10 cellular contexts compared by ENCODE assay signal in the genomic region with DNA sequence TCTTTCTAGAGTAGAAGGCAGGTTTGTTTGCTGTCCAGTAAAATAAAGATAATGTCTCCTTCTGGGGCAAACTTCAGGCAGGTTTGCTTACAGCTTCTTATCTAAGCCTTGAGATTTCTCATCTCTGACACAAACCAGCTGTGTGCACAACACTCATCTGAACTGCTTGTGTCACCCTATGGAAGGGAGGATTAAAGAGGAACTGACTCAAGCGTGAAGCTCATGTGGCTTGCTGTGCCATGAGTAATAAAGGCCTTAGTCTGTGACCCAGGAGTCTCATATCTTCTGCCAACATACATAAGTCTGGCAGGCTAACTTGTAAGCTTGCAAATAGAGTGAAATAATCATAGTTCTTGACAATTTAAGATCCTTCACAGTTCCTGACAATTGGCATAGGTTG. TPM values are rescaled to one million over a fixed set of nuclear protein-coding genes. Genes with fewer than 3 reads are reported as not detected.
A peak's percentile ranks its signal among the peaks of the same experiment; 100 is the strongest.
DNase-seq lines count a peak whose midpoint lies in the region; ATAC-seq and TF ChIP-seq lines count a peak whose summit lies in the region.
"Had no signal": no experiment of that assay in that cellular context is flagged by ENCODE, and none has a peak within 500 bp of the region (broad histone marks: within the 10 kb centered on the region; RNA-seq: fewer than 3 reads in every experiment).

No MANE protein-coding gene starts in this region.

- no peak for DNase-seq in activated CD4-positive, CD25-positive, alpha-beta regulatory T cell (lab: John Stamatoyannopoulos, UW)
- peak; percentile 74 for DNase-seq in astrocyte of the cerebellum (ENCODE audit: low read depth)
- peak; percentile 89 for DNase-seq in skeletal muscle cell (ENCODE audit: low read depth)
- no peak for DNase-seq in left ventricle myocardium inferior
- DNase-seq in NCI-H1092 (lab: John Stamatoyannopoulos, UW): no peak
- DNase-seq in epidermal melanocyte (ENCODE audit: insufficient read length, low spot score): no peak
- DNase-seq: NCI-H187 had no signal

- H3K9me3 ChIP-seq in left ventricle myocardium inferior (replicated peaks): no peaks in the 10 kb centered on the region
- H3K9me3 ChIP-seq: BLaER1 treated with 17β-estradiol and CSF1 and Interleukin-3, amounts not matched to agents 10 nM and 100 nM had no signal

- no peak for TF ChIP-seq CTCF in astrocyte of the cerebellum (IDR thresholded peaks at IDR 0.05; ENCODE audit: low read depth, low read length, missing control alignments)
- TF ChIP-seq CTCF in left ventricle myocardium inferior (IDR thresholded peaks at IDR 0.05; ENCODE audit: borderline replicate concordance): no peak

- no peak overlapping the region for H3K27ac ChIP-seq in left ventricle myocardium inferior (replicated peaks)
- H3K27ac ChIP-seq: BLaER1 treated with 17β-estradiol and CSF1 and Interleukin-3, amounts not matched to agents 10 nM and 100 nM had no signal

- no peaks in the 10 kb centered on the region for H3K27me3 ChIP-seq in left ventricle myocardium inferior (ENCODE audit: low read depth)
- H3K27me3 ChIP-seq: BLaER1 treated with 17β-estradiol and CSF1 and Interleukin-3, amounts not matched to agents 10 nM and 100 nM had no signal

- ATAC-seq in activated CD4-positive, CD25-positive, alpha-beta regulatory T cell treated with anti-CD3 and anti-CD28 coated beads, Interleukin-2, amount 50 U/mL, for 24 hours: peak; percentile 82 to 87
- peak; percentile 76 for ATAC-seq in HG03520 (IDR thresholded peaks at IDR 0.05; ENCODE audit: unreplicated experiment)

- intact Hi-C loops in left ventricle myocardium inferior (cut with micrococcal nuclease): no loop called here

- no peak overlapping the region for H3K4me3 ChIP-seq in astrocyte of the cerebellum (ENCODE audit: low read depth, low read length)
- no peak overlapping the region for H3K4me3 ChIP-seq in skeletal muscle cell (ENCODE audit: low read depth, low read length)
- no peak overlapping the region for H3K4me3 ChIP-seq in left ventricle myocardium inferior
- H3K4me3 ChIP-seq: BLaER1 treated with 17β-estradiol and CSF1 and Interleukin-3, amounts not matched to agents 10 nM and 100 nM had no signal

- no peaks in the 10 kb centered on the region for H3K4me1 ChIP-seq in left ventricle myocardium inferior

- H3K36me3 ChIP-seq in left ventricle myocardium inferior: no peaks in the 10 kb centered on the region
- H3K36me3 ChIP-seq: BLaER1 treated with 17β-estradiol and CSF1 and Interleukin-3, amounts not matched to agents 10 nM and 100 nM had no signal

- in situ Hi-C loops in astrocyte of the cerebellum (cut with HindIII; ENCODE audit: low sequenced_read_pairs): no loop called here

RNA-seq across cellular contexts. Expression of a gene that starts 24.2 kb away (rescaled TPM):
- total RNA-seq in left ventricle myocardium inferior: 0.25 TPM

Comparison
In these comparisons a context has a peak if more than half of its experiments do, and no peak if none do; other contexts are left out.
1. DNase-seq: peak in astrocyte of the cerebellum (single experiment) and skeletal muscle cell (single experiment); none in activated CD4-positive, CD25-positive, alpha-beta regulatory T cell (0 of 4), left ventricle myocardium inferior (single experiment), NCI-H1092 (single experiment) and epidermal melanocyte (single experiment).